18 cellular contexts compared by ENCODE assay signal in the genomic region with DNA sequence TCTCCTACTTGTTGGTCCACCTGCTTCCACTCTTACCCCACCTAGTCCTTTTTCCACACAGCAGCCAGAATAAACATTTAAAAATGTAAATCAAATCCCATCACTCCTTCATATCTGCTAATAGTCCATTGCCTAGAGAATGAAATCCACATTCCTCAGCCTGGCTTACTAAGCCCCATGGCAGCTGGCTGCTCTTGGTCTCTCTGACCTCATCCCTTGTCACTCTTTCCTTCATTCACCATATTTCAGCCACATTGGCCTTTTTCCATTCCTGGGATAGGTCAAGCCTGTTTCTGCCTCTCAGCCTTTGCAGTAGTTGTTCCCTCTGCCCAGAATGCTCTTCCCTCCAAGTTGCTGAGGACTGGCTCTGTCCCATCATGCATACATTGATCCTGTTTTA.
DNase-seq lines count a peak whose midpoint lies in the region; TF ChIP-seq lines count a peak whose summit lies in the region.
"Had no signal": no experiment of that assay in that cellular context is flagged by ENCODE, and none has a peak within 500 bp of the region (broad histone marks: within the 10 kb centered on the region; RNA-seq: fewer than 3 reads in every experiment).

No MANE protein-coding gene starts in this region.

- TF ChIP-seq CTCF in brain microvascular endothelial cell (IDR thresholded peaks at IDR 0.05; ENCODE audit: low read depth, low read length, missing control alignments) (no peak), GM20000 (IDR thresholded peaks at IDR 0.05; ENCODE audit: extremely low read depth, missing control alignments) (no peak)

- no peak overlapping the region for H3K4me3 ChIP-seq in brain microvascular endothelial cell (ENCODE audit: low read depth, low read length)
- H3K4me3 ChIP-seq: right lobe of liver had no signal

- DNase-seq in AG08396 (ENCODE audit: low spot score) (peak; percentile 47), HT1080 (ENCODE audit: low read depth) (peak; percentile 54), brain microvascular endothelial cell (peak; percentile 51), kidney tubule cell (ENCODE audit: low spot score) (peak; percentile 87), SIG-M5 treated with dmso at 0.1 percent for 504 hours (lab: John Stamatoyannopoulos, UW; ENCODE audit: unreplicated experiment) (no peak), NCI-H2081 treated with DMSO at 0.1 percent for 48 hours (lab: John Stamatoyannopoulos, UW) (no peak), GM20000 (ENCODE audit: low spot score) (no peak), NCI-H1930 (lab: John Stamatoyannopoulos, UW) (no peak)
- DNase-seq: activated B cell treated with CpG ODN at 0.5 μM for 24 hours; activated CD8-positive, alpha-beta T cell treated with anti-CD3 and anti-CD28 coated beads for 36 hours; activated naive CD4-positive, alpha-beta T cell treated with anti-CD3 and anti-CD28 coated beads, Interleukin-2, amount 50 U/mL, for 16 hours; activated T-cell treated with anti-CD3 and anti-CD28 coated beads, Interleukin-2, amount 50 U/mL, for 24 hours; CD8-positive, alpha-beta memory T cell; left ventricle myocardium superior; NCI-H1105; right lobe of liver; SHP77 treated with DMSO at 0.1 percent for 48 hours had no signal

- H3K27ac ChIP-seq in brain microvascular endothelial cell, result no peak overlapping the region
- H3K27ac ChIP-seq: KMS-11, right lobe of liver had no signal

- in situ Hi-C loops in brain microvascular endothelial cell (cut with HindIII; ENCODE audit: low pct_ligation_motif_present, low sequenced_read_pairs), result no loop called here

- no peaks in the 10 kb centered on the region for H3K36me3 ChIP-seq in brain microvascular endothelial cell (replicated peaks)
- H3K36me3 ChIP-seq: right lobe of liver had no signal

- H3K27me3 ChIP-seq in brain microvascular endothelial cell (replicated peaks), result no peaks in the 10 kb centered on the region
- H3K27me3 ChIP-seq: right lobe of liver had no signal

Comparison
In these comparisons a context has a peak if more than half of its experiments do, and no peak if none do; other contexts are left out.
1. DNase-seq: peak in AG08396 (single experiment), HT1080 (single experiment), brain microvascular endothelial cell (single experiment) and kidney tubule cell (single experiment); none in SIG-M5 treated with dmso at 0.1 percent for 504 hours (single experiment), NCI-H2081 treated with DMSO at 0.1 percent for 48 hours (single experiment), GM20000 (single experiment) and NCI-H1930 (0 of 2).